In genomic region chr18:46098616-46098933, GRCh38 we compare ENCODE assay signal across 8 cellular contexts. TPM values are rescaled to one million over a fixed set of nuclear protein-coding genes. Genes with fewer than 3 reads are reported as not detected.
DNase-seq lines count a peak whose midpoint lies in the region; ATAC-seq and TF ChIP-seq lines count a peak whose summit lies in the region.

No MANE protein-coding gene starts in this region.

- H3K4me2 ChIP-seq in GM23338 (peak overlapping the region; percentile 85), SK-N-SH (peak overlapping the region; percentile 78)

- CTCF ChIA-PET in SK-N-SH (lab: Yijun Ruan, JAX), result interaction anchor here (1.7 to 2.6 kb wide), 2 partner anchors 25 to 75 kb away, joined by 7 to 12 read pairs; a partner anchor contains a TSS

- H4K20me1 ChIP-seq in GM23338 (replicated peaks; ENCODE audit: insufficient read depth) (peaks cover 35% of the 10 kb centered on the region; the same call in 1 of the 2 replicates), SK-N-SH (ENCODE audit: insufficient read depth) (peaks cover 37% of the 10 kb centered on the region)

- TF ChIP-seq EP300 in SK-N-SH (IDR thresholded peaks at IDR 0.05; ENCODE audit: borderline replicate concordance in 1 of 2, low read depth in 1 of 2, low read length in 1 of 2), result no peak

- peaks cover 9% of the 10 kb centered on the region for H3K27me3 Mint-ChIP-seq in GM23338 (ENCODE audit: insufficient read depth, low read depth, poor library complexity)

- H3K4me1 Mint-ChIP-seq in GM23338, result peaks cover 16% of the 10 kb centered on the region; the same call in 2 of the 3 replicates

- H3K9me3 ChIP-seq in SK-N-SH, result no peaks in the 10 kb centered on the region

- H3K79me2 ChIP-seq in GM23338 (replicated peaks; ENCODE audit: insufficient read depth) (peaks cover 45% of the 10 kb centered on the region), SK-N-SH (ENCODE audit: insufficient read depth) (peaks cover 49% of the 10 kb centered on the region)

- no peak for TF ChIP-seq CTCF in GM23338 (conservative IDR thresholded peaks at IDR 0.05; ENCODE audit: low read depth in 2 of 2)
- no peak for TF ChIP-seq CTCF in SK-N-SH (IDR thresholded peaks at IDR 0.05)
- no peak for TF ChIP-seq CTCF in fibroblast of the aortic adventitia (IDR thresholded peaks at IDR 0.05; ENCODE audit: insufficient read depth, low read length)

- DNase-seq in GM23338 (ENCODE audit: low spot score) (no peak), SK-N-SH (no peak), fibroblast of the aortic adventitia (ENCODE audit: low read depth) (no peak), globus pallidus (ENCODE audit: low spot score) (no peak), cerebellum (ENCODE audit: low spot score) (no peak)
- DNase-seq in activated CD4-positive, CD25-positive, alpha-beta regulatory T cell treated with anti-CD3 and anti-CD28 coated beads, Interleukin-2, amount 50 U/mL, for 72 hours, result no peak

- no peaks in the 10 kb centered on the region for H3K9me2 ChIP-seq in GM23338 (ENCODE audit: insufficient read depth)
- H3K9me2 ChIP-seq in SK-N-SH, result no peaks in the 10 kb centered on the region

- H3K27me3 ChIP-seq in GM23338 (ENCODE audit: insufficient read depth) (no peaks in the 10 kb centered on the region), SK-N-SH (ENCODE audit: insufficient read depth) (no peaks in the 10 kb centered on the region)

- peaks cover 29% of the 10 kb centered on the region for H3K36me3 Mint-ChIP-seq in GM23338 (ENCODE audit: low read depth)

- H2AFZ ChIP-seq in GM23338 (peak overlapping the region; percentile 33; the same call in 1 of the 2 replicates), SK-N-SH (ENCODE audit: low read depth) (peak overlapping the region; percentile 100)

- H3K4me3 Mint-ChIP-seq in GM23338, result peak overlapping the region; percentile 99

- H3K27ac Mint-ChIP-seq in GM23338, result peak overlapping the region; percentile 99

- H3K9me3 Mint-ChIP-seq in GM23338, result no peaks in the 10 kb centered on the region; the same call in 2 of the 3 replicates

- 0 out of 2 replicates have a peak, but pooled peaks cover 4% of the 10 kb centered on the region for H3F3A ChIP-seq in GM23338 (replicated peaks; ENCODE audit: low read depth)
- H3F3A ChIP-seq in SK-N-SH (replicated peaks; ENCODE audit: insufficient read depth), result peaks cover 9% of the 10 kb centered on the region

- H3K4me1 ChIP-seq in GM23338 (ENCODE audit: insufficient read depth) (peaks cover 10% of the 10 kb centered on the region), SK-N-SH (ENCODE audit: control insufficient read depth in 1 of 2, insufficient read depth in 2 of 2, low read depth in 1 of 2, low read length in 1 of 2) (peaks cover 5 to 11% of the 10 kb centered on the region in 2 experiments; a peak in 2 of 4 replicates)

- no peak for TF ChIP-seq RAD21 in SK-N-SH (IDR thresholded peaks at IDR 0.05; ENCODE audit: low read length)

- 15% methylated on average over 14 of the region's 16 CpGs for WGBS in SK-N-SH (ENCODE audit: low lambda C conversion rate)

- no peak for ATAC-seq in GM23338
- no peak for ATAC-seq in GM19467 (IDR thresholded peaks at IDR 0.05; ENCODE audit: unreplicated experiment)

- H3K27ac ChIP-seq in GM23338 (ENCODE audit: low read depth) (peak overlapping the region; percentile 68), SK-N-SH (ENCODE audit: low read depth in 2 of 2, low read length in 1 of 2) (peak overlapping the region; percentile 85 to 88), skin epidermis (peak overlapping the region in 20 of 21 experiments; percentile 80 to 98 (median 92))

- peak overlapping the region; percentile 100 for H3K4me3 ChIP-seq in GM23338
- H3K4me3 ChIP-seq in SK-N-SH (ENCODE audit: low read depth in 2 of 2, low read length in 1 of 2), result peak overlapping the region; percentile 68 to 91
- peak overlapping the region; percentile 54 for H3K4me3 ChIP-seq in fibroblast of the aortic adventitia (ENCODE audit: low read depth, low read length)
- H3K4me3 ChIP-seq in skin epidermis, result peak overlapping the region; percentile 72 to 100 (median 83)

- peak overlapping the region; percentile 91 for H3K9ac ChIP-seq in SK-N-SH

- H3K36me3 ChIP-seq in GM23338 (ENCODE audit: insufficient read depth), result peaks cover 15% of the 10 kb centered on the region
- peaks cover 6 to 29% of the 10 kb centered on the region in 2 experiments for H3K36me3 ChIP-seq in SK-N-SH (replicated peaks in 1 of 2; ENCODE audit: control insufficient read depth in 1 of 2, insufficient read depth in 2 of 2, low read length in 1 of 2)

- POLR2A ChIA-PET in SK-N-SH (lab: Yijun Ruan, JAX), result interaction anchor here (0.5 kb wide), 1 partner anchor 21 kb away, joined by 3 read pairs; no protein-coding TSS in a partner anchor

TF ChIP-seq in SK-N-SH, 30 proteins besides CTCF, POLR2A, EP300 and RAD21:
- TF ChIP-seq NRF1 (IDR thresholded peaks at IDR 0.05; ENCODE audit: low read depth, low read length), result no peak
- TF ChIP-seq GATA2 (CRISPR knock-in tag; IDR thresholded peaks at IDR 0.05), result 0 out of 2 replicates have a peak, but pooled peaks have one; percentile 26

RNA-seq across cellular contexts. Expression of gene ATP5F1A, which starts 0.5 kb away (rescaled TPM):
- 718 and 822 TPM in 2 replicates for total RNA-seq in GM23338 (2014; rRNA removed; shearing (Covaris generic))
- polyA plus RNA-seq in GM23338 (2016; fragmentation: Nextera tagmentation; extraction: Ambion mirVana) (317 and 353 TPM in 2 replicates), SK-N-SH (2012; rRNA removed) (610 and 676 TPM in 2 replicates)
- polyA plus RNA-seq in SK-N-SH (2012; cell fraction: cytosol; rRNA removed), result 698 and 712 TPM in 2 replicates
- 322 and 417 TPM in 2 replicates for polyA plus RNA-seq in SK-N-SH (2012; cell fraction: nucleus; rRNA removed)
- total RNA-seq in fibroblast of the aortic adventitia (ENCODE audit: low replicate concordance) (609 and 2,625 TPM in 2 replicates), cerebellum (441 TPM)

RNA-seq across cellular contexts. Expression of gene HAUS1, which starts 5.6 kb away (rescaled TPM):
- total RNA-seq in GM23338 (2014; rRNA removed; shearing (Covaris generic)), result 83.0 and 163 TPM in 2 replicates
- polyA plus RNA-seq in GM23338 (2016; fragmentation: Nextera tagmentation; extraction: Ambion mirVana) (200 and 216 TPM in 2 replicates), SK-N-SH (2012; rRNA removed) (40.9 and 55.2 TPM in 2 replicates)
- polyA plus RNA-seq in SK-N-SH (2012; cell fraction: cytosol; rRNA removed), result 64.0 and 87.5 TPM in 2 replicates
- polyA plus RNA-seq in SK-N-SH (2012; cell fraction: nucleus; rRNA removed), result 18.1 and 19.5 TPM in 2 replicates
- total RNA-seq in fibroblast of the aortic adventitia (ENCODE audit: low replicate concordance) (22.2 and 54.7 TPM in 2 replicates), cerebellum (23.7 TPM)

RNA-seq across cellular contexts. Expression of gene PSTPIP2, which starts 26.5 kb away (rescaled TPM):
- 1.3 and 2.6 TPM in 2 replicates for total RNA-seq in GM23338 (2014; rRNA removed; shearing (Covaris generic))
- polyA plus RNA-seq in GM23338 (2016; fragmentation: Nextera tagmentation; extraction: Ambion mirVana), result 1.1 and 1.4 TPM in 2 replicates
- 9.5 and 9.8 TPM in 2 replicates for polyA plus RNA-seq in SK-N-SH (2012; rRNA removed)
- polyA plus RNA-seq in SK-N-SH (2012; cell fraction: cytosol; rRNA removed), result 11.8 and 12.3 TPM in 2 replicates
- polyA plus RNA-seq in SK-N-SH (2012; cell fraction: nucleus; rRNA removed), result 10.9 and 15.5 TPM in 2 replicates
- 2.0 and 6.4 TPM in 2 replicates for total RNA-seq in fibroblast of the aortic adventitia (ENCODE audit: low replicate concordance)
- 2.4 TPM for total RNA-seq in cerebellum
